In genomic region chr19:13104848-13105646, GRCh38 we compare ENCODE assay signal across 9 cellular contexts. TPM values are rescaled to one million over a fixed set of nuclear protein-coding genes. Genes with fewer than 3 reads are reported as not detected.
DNase-seq lines count a peak whose midpoint lies in the region; ATAC-seq and TF ChIP-seq lines count a peak whose summit lies in the region.
"Had no signal": no experiment of that assay in that cellular context is flagged by ENCODE, and none has a peak within 500 bp of the region (broad histone marks: within the 10 kb centered on the region; RNA-seq: fewer than 3 reads in every experiment).

No MANE protein-coding gene starts in this region.

- H3K27me3 Mint-ChIP-seq in T-helper 1 cell treated with Interleukin-12 subunit alpha and Interleukin-12 subunit beta and Interleukin-4 antibody, amounts not matched to agents 30 μg/mL and 1 μg/mL, for 36 hours (ENCODE audit: low read depth), result no peaks in the 10 kb centered on the region

- intact Hi-C loops in esophagus muscularis mucosa (cut with DNase I), result no loop called here
- intact Hi-C loops in testis (cut with DNase I; ENCODE audit: low total_unique reads), result no loop called here

- H3K27ac ChIP-seq in esophagus muscularis mucosa (replicated peaks in 1 of 4) (peak overlapping the region; percentile 28 to 70 (median 64)), thoracic aorta (peak overlapping the region in 1 of 2 donors; percentile 84), testis (peak overlapping the region in 1 of 2 donors; percentile 11)

- H3K4me1 Mint-ChIP-seq in T-helper 1 cell treated with Interleukin-12 subunit alpha and Interleukin-12 subunit beta and Interleukin-4 antibody, amounts not matched to agents 30 μg/mL and 1 μg/mL, for 36 hours (ENCODE audit: low read depth), result peaks cover 14% of the 10 kb centered on the region

- peak overlapping the region; percentile 29 to 49 (median 31) for H3K4me3 ChIP-seq in esophagus muscularis mucosa
- peak overlapping the region; percentile 29 for H3K4me3 ChIP-seq in thoracic aorta
- H3K4me3 ChIP-seq in testis, result peak overlapping the region in 1 of 2 donors; percentile 44

- H3K4me1 ChIP-seq in esophagus muscularis mucosa (peaks cover 36 to 50% (median 47%) of the 10 kb centered on the region in 4 donors), thoracic aorta (ENCODE audit: control insufficient read depth in 1 of 2, low read depth in 2 of 2) (peaks cover 13 to 32% of the 10 kb centered on the region in 2 donors), testis (peaks cover 13% of the 10 kb centered on the region)

- H3K36me3 ChIP-seq in esophagus muscularis mucosa (peaks cover 0 to 38% (median 22%) of the 10 kb centered on the region in 4 donors), thoracic aorta (peaks cover 8% of the 10 kb centered on the region), testis (ENCODE audit: low read depth, missing control alignments) (no peaks in the 10 kb centered on the region)

- peaks cover 3% of the 10 kb centered on the region for H3K9me3 Mint-ChIP-seq in T-helper 1 cell treated with Interleukin-12 subunit alpha and Interleukin-12 subunit beta and Interleukin-4 antibody, amounts not matched to agents 30 μg/mL and 1 μg/mL, for 36 hours

- H3K27ac Mint-ChIP-seq in T-helper 1 cell treated with Interleukin-12 subunit alpha and Interleukin-12 subunit beta and Interleukin-4 antibody, amounts not matched to agents 30 μg/mL and 1 μg/mL, for 36 hours, result peak overlapping the region; percentile 86

- 49% methylated on average over 18 of the region's 26 CpGs for WGBS in esophagus muscularis mucosa
- 55 to 60% methylated on average over 12 to 26 of the region's 26 CpGs for WGBS in testis, 2 donors

- TF ChIP-seq CTCF in esophagus muscularis mucosa (IDR thresholded peaks at IDR 0.05) (no peak), thoracic aorta (IDR thresholded peaks at IDR 0.05) (no peak), testis (IDR thresholded peaks at IDR 0.05) (peak in 1 of 3 experiments; percentile 0)

- DNase-seq in activated gamma-delta T cell treated with Interleukin-2 at 50 U/mL for 16 hours, result peak; percentile 38
- no peak for DNase-seq in activated gamma-delta T cell (lab: John Stamatoyannopoulos, UW)
- no peak for DNase-seq in esophagus muscularis mucosa (ENCODE audit: extremely low spot score)
- no peak for DNase-seq in thoracic aorta (ENCODE audit: low spot score)
- DNase-seq in testis, result no peak

- H3K27me3 ChIP-seq in esophagus muscularis mucosa (no peaks in the 10 kb centered on the region), thoracic aorta (replicated peaks; ENCODE audit: insufficient read depth) (no peaks in the 10 kb centered on the region), testis (no peaks in the 10 kb centered on the region)

- TF ChIP-seq EP300 in esophagus muscularis mucosa (IDR thresholded peaks at IDR 0.05), result no peak

- peaks cover 8% of the 10 kb centered on the region for H3K36me3 Mint-ChIP-seq in T-helper 1 cell treated with Interleukin-12 subunit alpha and Interleukin-12 subunit beta and Interleukin-4 antibody, amounts not matched to agents 30 μg/mL and 1 μg/mL, for 36 hours (ENCODE audit: low read depth)

- H3K9me3 ChIP-seq in esophagus muscularis mucosa, result no peaks in the 10 kb centered on the region
- H3K9me3 ChIP-seq in thoracic aorta, result no peaks in the 10 kb centered on the region
- H3K9me3 ChIP-seq in testis, result no peaks in the 10 kb centered on the region

- H3K4me3 Mint-ChIP-seq in T-helper 1 cell treated with Interleukin-12 subunit alpha and Interleukin-12 subunit beta and Interleukin-4 antibody, amounts not matched to agents 30 μg/mL and 1 μg/mL, for 36 hours, result peak overlapping the region; percentile 89

- ATAC-seq in thoracic aorta (ENCODE audit: insufficient number of reproducible peaks, low FRiP score, low read depth) (peak; percentile 5), HG02623 (IDR thresholded peaks at IDR 0.05; ENCODE audit: unreplicated experiment) (no peak), HG03039 (IDR thresholded peaks at IDR 0.05; ENCODE audit: unreplicated experiment) (no peak)

- TF ChIP-seq POLR2A in esophagus muscularis mucosa (IDR thresholded peaks at IDR 0.05; ENCODE audit: low read depth) (no peak), testis (IDR thresholded peaks at IDR 0.05) (no peak)

RNA-seq across cellular contexts. Expression of gene LYL1, which starts 2.4 kb away (rescaled TPM):
- 10 to 100 TPM; 11.9 to 20.2 (median 17.0) TPM for total RNA-seq in esophagus muscularis mucosa
- total RNA-seq in thoracic aorta, result 10 to 100 TPM; 10.6 to 36.1 TPM
- total RNA-seq in testis, result 10 to 100 TPM; 15.9 to 35.8 TPM
- polyA plus RNA-seq in testis (ENCODE audit: insufficient read depth, low read depth, low replicate concordance), result 21.9 TPM
- total RNA-seq: H4 had no signal

RNA-seq across cellular contexts. Expression of gene TRMT1, which starts 11.5 kb away (rescaled TPM):
- total RNA-seq in esophagus muscularis mucosa (10 to 100 TPM; 21.4 to 27.6 (median 26.9) TPM), thoracic aorta (10 to 100 TPM; 35.3 to 52.3 TPM), testis (10 to 100 TPM; 44.8 to 50.0 TPM)
- polyA plus RNA-seq in testis (ENCODE audit: insufficient read depth, low read depth, low replicate concordance), result 35.9 TPM

RNA-seq across cellular contexts. Expression of gene NACC1, which starts 13.0 kb away (rescaled TPM):
- 10 to 100 TPM; 24.5 to 61.6 (median 29.6) TPM for total RNA-seq in esophagus muscularis mucosa
- 10 to 100 TPM; 27.2 to 28.8 TPM for total RNA-seq in thoracic aorta
- 100 to 1,000 TPM in 1 of 2 donors, 10 to 100 TPM in 1; 75.9 to 102 TPM for total RNA-seq in testis
- polyA plus RNA-seq in testis (ENCODE audit: insufficient read depth, low read depth, low replicate concordance), result 38.2 TPM

RNA-seq across cellular contexts. Expression of gene STX10, which starts 45.1 kb away (rescaled TPM):
- total RNA-seq in esophagus muscularis mucosa (10 to 100 TPM; 50.2 to 62.6 (median 56.6) TPM), thoracic aorta (10 to 100 TPM; 30.8 to 83.4 TPM), testis (10 to 100 TPM; 27.2 to 37.6 TPM)
- polyA plus RNA-seq in testis (ENCODE audit: insufficient read depth, low read depth, low replicate concordance), result 18.1 TPM

RNA-seq across cellular contexts. Expression of gene IER2, which starts 45.2 kb away (rescaled TPM):
- total RNA-seq in esophagus muscularis mucosa, result 100 to 1,000 TPM in 1 of 4 donors, 10 to 100 TPM in 3; 29.1 to 144 (median 62.3) TPM
- 100 to 1,000 TPM; 125 to 440 TPM for total RNA-seq in thoracic aorta
- 10 to 100 TPM; 18.1 to 29.4 TPM for total RNA-seq in testis
- polyA plus RNA-seq in testis (ENCODE audit: insufficient read depth, low read depth, low replicate concordance), result 23.3 TPM
